Comparison of ENCODE assay signal across 8 cellular contexts in the genomic region with DNA sequence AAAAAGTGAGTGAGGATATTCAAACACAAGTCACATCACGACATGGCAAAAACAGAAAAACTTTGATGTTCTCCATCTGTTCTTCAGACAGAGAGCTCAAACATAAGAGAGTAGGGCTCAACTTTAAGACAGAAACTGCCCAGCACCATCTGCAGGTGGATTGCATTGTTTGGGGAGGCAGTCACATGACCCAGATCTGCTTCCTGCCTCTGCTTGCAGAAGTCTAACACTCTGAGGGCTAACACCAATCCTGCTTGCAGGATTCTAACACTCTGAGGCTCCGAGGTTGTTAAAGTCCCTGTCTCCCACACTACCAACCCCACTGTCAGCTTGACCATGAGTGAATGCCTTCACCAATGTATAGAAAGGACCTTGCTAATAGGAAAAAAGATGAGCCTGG.
DNase-seq lines count a peak whose midpoint lies in the region; ATAC-seq lines count a peak whose summit lies in the region.

No MANE protein-coding gene starts in this region.

- peak; percentile 73 to 81 for ATAC-seq in activated T-cell treated with anti-CD3 and anti-CD28 coated beads, Interleukin-2, amount 50 U/mL, for 72 hours (replicated peaks in 1 of 2)
- ATAC-seq in HG02759 (IDR thresholded peaks at IDR 0.05; ENCODE audit: unreplicated experiment) (peak; percentile 96), T-helper 17 cell (peak; percentile 62), memory B cell (ENCODE audit: low read depth) (peak; percentile 92)

- H3K4me3 Mint-ChIP-seq in activated T-cell treated with anti-CD3 and anti-CD28 coated beads, Interleukin-2, amount 50 U/mL, for 72 hours: no peak overlapping the region
- no peak overlapping the region for H3K4me3 Mint-ChIP-seq in T-helper 17 cell
- no peak overlapping the region for H3K4me3 Mint-ChIP-seq in memory B cell

- peaks cover 0 to 4% of the 10 kb centered on the region in 2 donors for H3K9me3 Mint-ChIP-seq in activated T-cell treated with anti-CD3 and anti-CD28 coated beads, Interleukin-2, amount 50 U/mL, for 72 hours
- no peaks in the 10 kb centered on the region for H3K9me3 Mint-ChIP-seq in memory B cell

- H3K4me1 Mint-ChIP-seq in activated T-cell treated with anti-CD3 and anti-CD28 coated beads, Interleukin-2, amount 50 U/mL, for 72 hours (ENCODE audit: low read depth): peaks cover 8% of the 10 kb centered on the region
- H3K4me1 Mint-ChIP-seq in T-helper 17 cell (no peaks in the 10 kb centered on the region), memory B cell (peaks cover 6% of the 10 kb centered on the region)

- no peaks in the 10 kb centered on the region for H3K27me3 Mint-ChIP-seq in activated T-cell treated with anti-CD3 and anti-CD28 coated beads, Interleukin-2, amount 50 U/mL, for 72 hours (ENCODE audit: low read depth)
- H3K27me3 Mint-ChIP-seq in T-helper 17 cell: no peaks in the 10 kb centered on the region
- H3K27me3 Mint-ChIP-seq in memory B cell: no peaks in the 10 kb centered on the region

- H3K36me3 Mint-ChIP-seq in activated T-cell treated with anti-CD3 and anti-CD28 coated beads, Interleukin-2, amount 50 U/mL, for 72 hours (ENCODE audit: insufficient read depth in 2 of 2): no peaks in the 10 kb centered on the region
- H3K36me3 Mint-ChIP-seq in T-helper 17 cell (ENCODE audit: low read depth): no peaks in the 10 kb centered on the region
- H3K36me3 Mint-ChIP-seq in memory B cell: peaks cover 2% of the 10 kb centered on the region

- no peaks in the 10 kb centered on the region for H3K9me3 ChIP-seq in T-helper 17 cell (ENCODE audit: control insufficient read depth, low read length, poor library complexity, severe bottlenecking)

- H3K27ac Mint-ChIP-seq in activated T-cell treated with anti-CD3 and anti-CD28 coated beads, Interleukin-2, amount 50 U/mL, for 72 hours: no peak overlapping the region
- no peak overlapping the region for H3K27ac Mint-ChIP-seq in T-helper 17 cell
- H3K27ac Mint-ChIP-seq in memory B cell: no peak overlapping the region

- DNase-seq in activated T-cell treated with anti-CD3 and anti-CD28 coated beads, Interleukin-2, amount 50 U/mL, for 72 hours: peak in 1 of 2 donors; percentile 27
- DNase-seq in activated T-cell treated with anti-CD3 and anti-CD28 coated beads, Interleukin-2, amount 50 U/mL, for 1 hour: no peak
- no peak for DNase-seq in T-helper 17 cell
- DNase-seq in memory B cell (ENCODE audit: low spot score in 2 of 2): no peak
- no peak for DNase-seq in UCSD-AML1 (lab: John Stamatoyannopoulos, UW; ENCODE audit: unreplicated experiment)
- DNase-seq in NCI-H187 treated with DMSO at 0.1 percent for 48 hours (lab: John Stamatoyannopoulos, UW): no peak
- no peak for DNase-seq in GDM1 (lab: John Stamatoyannopoulos, UW)
